In the genomic region with DNA sequence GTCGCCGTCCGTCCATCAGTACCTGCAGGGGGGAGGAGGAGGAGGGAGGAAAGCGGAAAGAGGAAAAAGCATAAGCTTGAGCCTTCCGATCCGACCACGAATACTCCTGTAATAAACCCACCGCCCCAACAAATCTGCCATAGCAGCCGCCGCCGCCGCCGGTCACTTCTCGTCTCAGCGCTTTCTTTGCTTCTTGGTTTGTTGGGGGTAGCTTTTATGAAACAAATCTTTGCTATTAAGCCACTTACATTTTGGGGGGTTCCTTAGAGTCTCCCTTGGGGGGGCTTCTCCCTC, we compare ENCODE assay signal across 8 cellular contexts. TPM values are rescaled to one million over a fixed set of nuclear protein-coding genes. Genes with fewer than 3 reads are reported as not detected.
DNase-seq lines count a peak whose midpoint lies in the region; ATAC-seq lines count a peak whose summit lies in the region.

No MANE protein-coding gene starts in this region.

- H3K27ac Mint-ChIP-seq in IgD-negative memory B cell = no peak overlapping the region

- peak overlapping the region; percentile 76 to 93 (median 88) for H3K4me3 Mint-ChIP-seq in IgD-negative memory B cell

- H3K4me1 Mint-ChIP-seq in IgD-negative memory B cell = peaks cover 14 to 18% (median 15%) of the 10 kb centered on the region in 3 donors

- peaks cover 0 to 3% (median 0%) of the 10 kb centered on the region in 3 donors for H3K9me3 Mint-ChIP-seq in IgD-negative memory B cell

- ATAC-seq in GM19351 (IDR thresholded peaks at IDR 0.05; ENCODE audit: unreplicated experiment) = peak; percentile 7

- H3K36me3 Mint-ChIP-seq in IgD-negative memory B cell = no peaks in the 10 kb centered on the region

- DNase-seq in skeletal muscle cell (ENCODE audit: low read depth) (no peak), NCI-H1105 (lab: John Stamatoyannopoulos, UW) (no peak), NCI-H2029 (lab: John Stamatoyannopoulos, UW) (no peak), NCI-H2029 treated with DMSO at 0.1 percent for 48 hours (lab: John Stamatoyannopoulos, UW) (no peak)
- DNase-seq in effector CD8-positive, alpha-beta T cell (lab: John Stamatoyannopoulos, UW) = no peak

- H3K27me3 ChIP-seq in esophagus (ENCODE audit: control insufficient read depth in 1 of 2, insufficient read depth in 2 of 2, low read length in 2 of 2) = peaks cover 0 to 3% of the 10 kb centered on the region in 2 donors

- H3K27ac ChIP-seq in esophagus (ENCODE audit: low read depth in 2 of 2, low read length in 1 of 2) = peak overlapping the region in 1 of 2 donors; percentile 25

- 1% methylated on average over 15 of the region's 15 CpGs for WGBS in esophagus, 2 donors

- H3K4me3 ChIP-seq in esophagus (ENCODE audit: low read depth in 1 of 2, low read length in 2 of 2) (peak overlapping the region; percentile 53 to 63), skeletal muscle cell (ENCODE audit: low read depth, low read length) (peak overlapping the region; percentile 65)

- H3K9me3 ChIP-seq in esophagus (ENCODE audit: control insufficient read depth in 2 of 2, insufficient read depth in 1 of 2, low read depth in 1 of 2, low read length in 1 of 2) = no peaks in the 10 kb centered on the region

- H3K27me3 Mint-ChIP-seq in IgD-negative memory B cell = peaks cover 42% of the 10 kb centered on the region

- no peaks in the 10 kb centered on the region for H3K36me3 ChIP-seq in esophagus (ENCODE audit: control insufficient read depth in 2 of 2, insufficient read depth in 2 of 2, low read length in 1 of 2)

- H3K4me1 ChIP-seq in esophagus (ENCODE audit: control insufficient read depth in 2 of 2, insufficient read depth in 2 of 2, low read length in 1 of 2) = no peaks in the 10 kb centered on the region

RNA-seq across cellular contexts. Expression of a gene that starts 0.3 kb away (rescaled TPM):
- polyA plus RNA-seq in IgD-negative memory B cell (not detected), esophagus (under 1 TPM; 0.08 to 0.14 TPM)
